25 cellular contexts compared by ENCODE assay signal in the genomic region with DNA sequence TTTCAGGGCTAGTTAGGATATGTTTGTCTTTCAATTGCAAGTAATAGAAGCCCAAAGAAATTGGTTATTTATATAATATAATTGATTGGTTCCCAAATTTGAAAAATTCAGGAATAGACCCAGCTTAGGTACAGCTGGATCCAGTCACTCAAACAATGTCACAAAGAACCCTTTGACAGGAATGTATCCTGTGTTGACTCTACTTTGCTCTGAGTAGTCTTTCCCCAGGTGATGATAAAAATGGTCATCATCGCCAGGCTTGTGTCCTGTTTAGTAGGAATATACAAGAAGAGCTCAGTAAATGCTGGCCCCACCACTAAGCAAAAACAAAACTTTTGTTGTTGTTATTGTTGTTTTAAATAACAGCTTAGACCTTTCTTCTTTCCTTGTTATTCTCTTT.
"Had no signal": no experiment of that assay in that cellular context is flagged by ENCODE, and none has a peak within 500 bp of the region (broad histone marks: within the 10 kb centered on the region; RNA-seq: fewer than 3 reads in every experiment).

No MANE protein-coding gene starts in this region.

- H3K36me3 Mint-ChIP-seq: mesothelial cell of epicardium; natural killer cell; neural progenitor cell; stimulated activated effector memory CD8-positive, alpha-beta T cell treated with anti-CD3 and anti-CD28 coated beads, Interleukin-12 subunit alpha, Interleukin-12 subunit beta, amount 100 ng/mL, for 72 hours; type B pancreatic cell had no signal

- H3K9me3 ChIP-seq: neutrophil, uterus had no signal

- H3K27me3 ChIP-seq: neural progenitor cell, right atrium auricular region, tibial nerve, uterus had no signal

- H2AFZ ChIP-seq: neural progenitor cell, parathyroid adenoma had no signal

- H3K4me2 ChIP-seq: neural progenitor cell had no signal

- H3K27ac ChIP-seq: left ventricle myocardium inferior, neural progenitor cell, neutrophil, parathyroid adenoma, right atrium auricular region, skin epidermis, tibial nerve, uterus had no signal

- H3K27ac Mint-ChIP-seq: mesothelial cell of epicardium; naive B cell; natural killer cell; nephron progenitor cell; neural progenitor cell; stimulated activated effector memory CD8-positive, alpha-beta T cell treated with anti-CD3 and anti-CD28 coated beads, Interleukin-12 subunit alpha, Interleukin-12 subunit beta, amount 100 ng/mL, for 72 hours; stimulated activated naive CD8-positive, alpha-beta T cell treated with anti-CD3 and anti-CD28 coated beads, Interleukin-15, Interleukin-2, amounts not matched to agents 100 ng/mL and 50 ng/mL, for 24 hours; type B pancreatic cell had no signal

- H3K9me3 Mint-ChIP-seq: mesothelial cell of epicardium; natural killer cell; nephron progenitor cell; neural progenitor cell; stimulated activated effector memory CD8-positive, alpha-beta T cell treated with anti-CD3 and anti-CD28 coated beads, Interleukin-12 subunit alpha, Interleukin-12 subunit beta, amount 100 ng/mL, for 72 hours; stimulated activated naive CD8-positive, alpha-beta T cell treated with anti-CD3 and anti-CD28 coated beads, Interleukin-15, Interleukin-2, amounts not matched to agents 100 ng/mL and 50 ng/mL, for 24 hours; type B pancreatic cell had no signal

- H3K9ac ChIP-seq: neural progenitor cell, parathyroid adenoma had no signal

- H3K4me1 Mint-ChIP-seq: mesothelial cell of epicardium; naive B cell; natural killer cell; neural progenitor cell; stimulated activated effector memory CD8-positive, alpha-beta T cell treated with anti-CD3 and anti-CD28 coated beads, Interleukin-12 subunit alpha, Interleukin-12 subunit beta, amount 100 ng/mL, for 72 hours had no signal

- DNase-seq: islet precursor cell; left ventricle myocardium inferior; mesendoderm; naive B cell; natural killer cell; nephron progenitor cell; occipital lobe; stimulated activated CD4-positive, alpha-beta T cell treated with anti-CD3 and anti-CD28 coated beads, Interleukin-12 subunit alpha, Interleukin-12 subunit beta, amount 100 ng/mL, for 4 hours; stimulated activated CD4-positive, alpha-beta T cell treated with anti-CD3 and anti-CD28 coated beads, Interleukin-15, amount 100 ng/mL, for 24 hours; stimulated activated CD4-positive, alpha-beta T cell treated with anti-CD3 and anti-CD28 coated beads, Interleukin-2, amount 100 ng/mL, for 24 hours; stimulated activated CD4-positive, alpha-beta T cell treated with anti-CD3 and anti-CD28 coated beads, Interleukin-4, amount 100 ng/mL, for 24 hours; stimulated activated naive CD4-positive, alpha-beta T cell; uterus had no signal

- H3K36me3 ChIP-seq: neural progenitor cell, neutrophil, right atrium auricular region, tibial nerve, uterus had no signal

- H3K4me3 ChIP-seq: left ventricle myocardium inferior, lung, neural progenitor cell, right atrium auricular region, skin epidermis, tibial nerve, uterus had no signal

- H3K4me3 Mint-ChIP-seq: mesothelial cell of epicardium; naive B cell; natural killer cell; nephron progenitor cell; neural progenitor cell; stimulated activated effector memory CD8-positive, alpha-beta T cell treated with anti-CD3 and anti-CD28 coated beads, Interleukin-12 subunit alpha, Interleukin-12 subunit beta, amount 100 ng/mL, for 72 hours; stimulated activated naive CD8-positive, alpha-beta T cell treated with anti-CD3 and anti-CD28 coated beads, Interleukin-15, Interleukin-2, amounts not matched to agents 100 ng/mL and 50 ng/mL, for 24 hours; type B pancreatic cell had no signal

- ATAC-seq: natural killer cell; sciatic nerve; stimulated activated effector memory CD8-positive, alpha-beta T cell treated with anti-CD3 and anti-CD28 coated beads, Interleukin-12 subunit alpha, Interleukin-12 subunit beta, amount 100 ng/mL, for 72 hours had no signal

- H3K4me1 ChIP-seq: left ventricle myocardium inferior, neural progenitor cell, parathyroid adenoma, right atrium auricular region, tibial nerve, uterus had no signal
